ENCODE assay signal across 3 cellular contexts in genomic region chr22:19202799-19203186, GRCh38. TPM values are rescaled to one million over a fixed set of nuclear protein-coding genes. Genes with fewer than 3 reads are reported as not detected.
"Had no signal": no experiment of that assay in that cellular context is flagged by ENCODE, and none has a peak within 500 bp of the region (broad histone marks: within the 10 kb centered on the region; RNA-seq: fewer than 3 reads in every experiment).

No MANE protein-coding gene starts in this region.

RNA-seq across cellular contexts. Expression of gene GSC2, which starts 52.7 kb away (rescaled TPM):
- total RNA-seq: GM23248, HT-29, IMR-90 had no signal
- polyA plus RNA-seq: GM23248, IMR-90 had no signal
